In the genomic region with DNA sequence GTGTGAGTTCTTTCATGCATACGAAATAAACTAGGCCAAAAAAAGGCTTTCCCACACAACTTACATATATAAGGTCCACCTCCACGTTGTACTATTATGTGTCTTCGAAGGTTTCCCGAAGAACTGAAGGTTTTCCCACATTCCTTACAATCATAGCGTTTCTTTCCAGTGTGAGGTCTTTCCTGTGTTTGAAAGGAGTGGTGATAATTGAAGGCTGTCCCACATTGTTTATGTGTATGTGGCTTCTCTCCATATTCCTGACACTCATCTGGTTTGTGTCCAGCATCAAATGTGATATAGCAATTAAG, we compare ENCODE assay signal across 20 cellular contexts. TPM values are rescaled to one million over a fixed set of nuclear protein-coding genes. Genes with fewer than 3 reads are reported as not detected.
DNase-seq lines count a peak whose midpoint lies in the region; ATAC-seq, FAIRE-seq and TF ChIP-seq lines count a peak whose summit lies in the region.
"Had no signal": no experiment of that assay in that cellular context is flagged by ENCODE, and none has a peak within 500 bp of the region (broad histone marks: within the 10 kb centered on the region; RNA-seq: fewer than 3 reads in every experiment).

No MANE protein-coding gene starts in this region.

- H3K27me3 Mint-ChIP-seq in GM23338 (ENCODE audit: insufficient read depth, low read depth, poor library complexity), result no peaks in the 10 kb centered on the region

- H3K9me3 ChIP-seq in HUES48 (ENCODE audit: control insufficient read depth, insufficient read depth, low read length) (peaks cover 88% of the 10 kb centered on the region), muscle layer of duodenum (ENCODE audit: control insufficient read depth in 1 of 2, low read length in 2 of 2) (peaks cover 39 to 54% of the 10 kb centered on the region in 2 donors)

- H4K20me1 ChIP-seq in GM23338 (replicated peaks; ENCODE audit: insufficient read depth), result no peaks in the 10 kb centered on the region

- H2AFZ ChIP-seq in GM23338, result no peak overlapping the region

- peaks cover 90% of the 10 kb centered on the region for H3K9me3 Mint-ChIP-seq in GM23338

- DNase-seq in GM23338 (ENCODE audit: low spot score), result peak; percentile 10
- no peak for DNase-seq in bronchial epithelial cell (ENCODE audit: low read depth)
- DNase-seq in dedifferentiated amniotic fluid mesenchymal stem cell (ENCODE audit: extremely low spot score), result no peak
- DNase-seq: CD8-positive, alpha-beta T cell; COR-L47; DMS153; GF-D8; IMR-90; KG1 had no signal

- H3K27ac Mint-ChIP-seq in GM23338, result no peak overlapping the region
- H3K27ac Mint-ChIP-seq: CD14-positive monocyte; CD8-positive, alpha-beta T cell had no signal

- H3K79me2 ChIP-seq in GM23338 (replicated peaks; ENCODE audit: insufficient read depth), result no peaks in the 10 kb centered on the region; the same call in 1 of the 2 replicates

- H3K4me1 ChIP-seq in GM23338 (ENCODE audit: insufficient read depth) (no peaks in the 10 kb centered on the region), HUES48 (ENCODE audit: control insufficient read depth, insufficient read depth, low read length) (no peaks in the 10 kb centered on the region), muscle layer of duodenum (ENCODE audit: control insufficient read depth in 1 of 2, insufficient read depth in 2 of 2, low read length in 2 of 2) (no peaks in the 10 kb centered on the region)
- H3K4me1 ChIP-seq: A549 had no signal

- no peaks in the 10 kb centered on the region for H3K9me2 ChIP-seq in GM23338 (ENCODE audit: insufficient read depth)

- no peak overlapping the region for H3K27ac ChIP-seq in GM23338 (ENCODE audit: low read depth)
- no peak overlapping the region for H3K27ac ChIP-seq in HUES48 (ENCODE audit: low read depth, low read length)
- no peak overlapping the region for H3K27ac ChIP-seq in muscle layer of duodenum (ENCODE audit: low read length)
- H3K27ac ChIP-seq: A549 had no signal

- no peak overlapping the region for H3K9ac ChIP-seq in HUES48 (ENCODE audit: low read depth, low read length)

- H3K36me3 ChIP-seq in GM23338 (ENCODE audit: insufficient read depth) (peaks cover 35% of the 10 kb centered on the region), HUES48 (ENCODE audit: control insufficient read depth, insufficient read depth, low read length) (peaks cover 15% of the 10 kb centered on the region), bronchial epithelial cell (ENCODE audit: control insufficient read depth, insufficient read depth, low read length) (peaks cover 1% of the 10 kb centered on the region), muscle layer of duodenum (ENCODE audit: control insufficient read depth in 1 of 2, insufficient read depth in 2 of 2, low read length in 2 of 2) (peaks cover 14 to 42% of the 10 kb centered on the region in 2 donors)

- TF ChIP-seq CTCF in GM23338 (conservative IDR thresholded peaks at IDR 0.05; ENCODE audit: low read depth in 2 of 2) (no peak), bronchial epithelial cell (IDR thresholded peaks at IDR 0.05; ENCODE audit: insufficient read depth, low read length, severe bottlenecking) (no peak)

- FAIRE-seq in bronchial epithelial cell (lab: Jason Lieb, UNC), result peak; percentile 7
- FAIRE-seq: A549, D721Med, GM19239, H54, HTR-8/SVneo had no signal

- no peak for ATAC-seq in GM23338
- ATAC-seq in HG02763 (IDR thresholded peaks at IDR 0.05; ENCODE audit: unreplicated experiment), result no peak
- ATAC-seq in GM21390 (IDR thresholded peaks at IDR 0.05; ENCODE audit: unreplicated experiment), result no peak
- ATAC-seq: A549; CD8-positive, alpha-beta T cell; HCT116 had no signal

- H3K27me3 ChIP-seq in GM23338 (ENCODE audit: insufficient read depth), result no peaks in the 10 kb centered on the region
- no peaks in the 10 kb centered on the region for H3K27me3 ChIP-seq in HUES48 (ENCODE audit: control insufficient read depth, insufficient read depth, low read length)
- no peaks in the 10 kb centered on the region for H3K27me3 ChIP-seq in bronchial epithelial cell (ENCODE audit: control insufficient read depth, insufficient read depth, low read length)
- H3K27me3 ChIP-seq in muscle layer of duodenum (ENCODE audit: low read depth, low read length), result no peaks in the 10 kb centered on the region

- H3K4me2 ChIP-seq in GM23338, result no peak overlapping the region
- H3K4me2 ChIP-seq: A549 had no signal

- no peaks in the 10 kb centered on the region for H3F3A ChIP-seq in GM23338 (replicated peaks; ENCODE audit: low read depth)

- H3K36me3 Mint-ChIP-seq in GM23338 (ENCODE audit: low read depth), result peaks cover 65% of the 10 kb centered on the region

- H3K4me3 Mint-ChIP-seq in GM23338, result no peak overlapping the region
- H3K4me3 Mint-ChIP-seq: CD14-positive monocyte; CD8-positive, alpha-beta T cell had no signal

- H3K4me1 Mint-ChIP-seq in GM23338, result no peaks in the 10 kb centered on the region
- H3K4me1 Mint-ChIP-seq: CD14-positive monocyte had no signal

- H3K4me3 ChIP-seq in GM23338 (no peak overlapping the region), HUES48 (ENCODE audit: low read depth, low read length) (peak overlapping the region; percentile 27; the same call in 1 of the 2 replicates), bronchial epithelial cell (ENCODE audit: low read depth, low read length) (no peak overlapping the region), muscle layer of duodenum (ENCODE audit: low read depth in 1 of 2, low read length in 2 of 2) (peak overlapping the region; percentile 28 to 42)
- H3K4me3 ChIP-seq: A549 had no signal

TF ChIP-seq in GM23338, 12 proteins besides CTCF, POLR2A, EP300 and RAD21:
- TF ChIP-seq CREB1 (CRISPR knock-in tag; IDR thresholded peaks at IDR 0.05; ENCODE audit: low read depth) (no peak), EZH2phosphoT487 (IDR thresholded peaks at IDR 0.05; ENCODE audit: unreplicated experiment) (no peak), ZNF114 (CRISPR knock-in tag; IDR thresholded peaks at IDR 0.05) (no peak), NANOG (IDR thresholded peaks at IDR 0.05; ENCODE audit: borderline replicate concordance) (no peak)
- TF ChIP-seq, protein P1, sequence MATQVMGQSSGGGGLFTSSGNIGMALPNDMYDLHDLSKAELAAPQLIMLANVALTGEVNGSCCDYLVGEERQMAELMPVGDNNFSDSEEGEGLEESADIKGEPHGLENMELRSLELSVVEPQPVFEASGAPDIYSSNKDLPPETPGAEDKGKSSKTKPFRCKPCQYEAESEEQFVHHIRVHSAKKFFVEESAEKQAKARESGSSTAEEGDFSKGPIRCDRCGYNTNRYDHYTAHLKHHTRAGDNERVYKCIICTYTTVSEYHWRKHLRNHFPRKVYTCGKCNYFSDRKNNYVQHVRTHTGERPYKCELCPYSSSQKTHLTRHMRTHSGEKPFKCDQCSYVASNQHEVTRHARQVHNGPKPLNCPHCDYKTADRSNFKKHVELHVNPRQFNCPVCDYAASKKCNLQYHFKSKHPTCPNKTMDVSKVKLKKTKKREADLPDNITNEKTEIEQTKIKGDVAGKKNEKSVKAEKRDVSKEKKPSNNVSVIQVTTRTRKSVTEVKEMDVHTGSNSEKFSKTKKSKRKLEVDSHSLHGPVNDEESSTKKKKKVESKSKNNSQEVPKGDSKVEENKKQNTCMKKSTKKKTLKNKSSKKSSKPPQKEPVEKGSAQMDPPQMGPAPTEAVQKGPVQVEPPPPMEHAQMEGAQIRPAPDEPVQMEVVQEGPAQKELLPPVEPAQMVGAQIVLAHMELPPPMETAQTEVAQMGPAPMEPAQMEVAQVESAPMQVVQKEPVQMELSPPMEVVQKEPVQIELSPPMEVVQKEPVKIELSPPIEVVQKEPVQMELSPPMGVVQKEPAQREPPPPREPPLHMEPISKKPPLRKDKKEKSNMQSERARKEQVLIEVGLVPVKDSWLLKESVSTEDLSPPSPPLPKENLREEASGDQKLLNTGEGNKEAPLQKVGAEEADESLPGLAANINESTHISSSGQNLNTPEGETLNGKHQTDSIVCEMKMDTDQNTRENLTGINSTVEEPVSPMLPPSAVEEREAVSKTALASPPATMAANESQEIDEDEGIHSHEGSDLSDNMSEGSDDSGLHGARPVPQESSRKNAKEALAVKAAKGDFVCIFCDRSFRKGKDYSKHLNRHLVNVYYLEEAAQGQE (IDR thresholded peaks at IDR 0.05; ENCODE audit: unreplicated experiment), result no peak

RNA-seq across cellular contexts. Expression of a gene that starts 14.6 kb away (rescaled TPM):
- total RNA-seq in GM23338 (2014; rRNA removed; shearing (Covaris generic)), result 1.0 and 3.6 TPM in 2 replicates
- 0.71 and 1.2 TPM in 2 replicates for polyA plus RNA-seq in GM23338 (2016; fragmentation: Nextera tagmentation; extraction: Ambion mirVana)
- 3.9 and 6.3 TPM in 2 replicates for total RNA-seq in bronchial epithelial cell
- polyA plus RNA-seq: A549 had no signal

RNA-seq across cellular contexts. Expression of a gene that starts 17.4 kb away (rescaled TPM):
- total RNA-seq in GM23338 (2014; rRNA removed; shearing (Covaris generic)), result 3.2 and 4.5 TPM in 2 replicates
- polyA plus RNA-seq in GM23338 (2016; fragmentation: Nextera tagmentation; extraction: Ambion mirVana), result 2.9 and 3.1 TPM in 2 replicates
- total RNA-seq in bronchial epithelial cell, result 2.4 and 4.6 TPM in 2 replicates
- polyA plus RNA-seq: A549 had no signal

RNA-seq across cellular contexts. Expression of a gene that starts 50.2 kb away (rescaled TPM):
- 5.3 and 5.7 TPM in 2 replicates for total RNA-seq in GM23338 (2014; rRNA removed; shearing (Covaris generic))
- 3.7 and 4.1 TPM in 2 replicates for polyA plus RNA-seq in GM23338 (2016; fragmentation: Nextera tagmentation; extraction: Ambion mirVana)
- total RNA-seq in bronchial epithelial cell, result 2.6 and 2.7 TPM in 2 replicates

RNA-seq across cellular contexts. Expression of a gene that starts 56.2 kb away (rescaled TPM):
- total RNA-seq in GM23338 (2014; rRNA removed; shearing (Covaris generic)), result 3.8 and 4.1 TPM in 2 replicates
- polyA plus RNA-seq in GM23338 (2016; fragmentation: Nextera tagmentation; extraction: Ambion mirVana), result 3.4 and 4.3 TPM in 2 replicates
- 7.4 and 10.5 TPM in 2 replicates for total RNA-seq in bronchial epithelial cell

Comparison
In these comparisons a context has a peak if more than half of its experiments do, and no peak if none do; other contexts are left out.
1. H3K4me3 ChIP-seq: peak in HUES48 (single experiment) and muscle layer of duodenum (2 of 2); none in GM23338 (single experiment) and bronchial epithelial cell (single experiment).